8 cellular contexts compared by ENCODE assay signal in genomic region chr17:58007781-58008706, GRCh38. TPM values are rescaled to one million over a fixed set of nuclear protein-coding genes. Genes with fewer than 3 reads are reported as not detected.
DNase-seq lines count a peak whose midpoint lies in the region; ATAC-seq and TF ChIP-seq lines count a peak whose summit lies in the region.

No MANE protein-coding gene starts in this region.

- peaks cover 37% of the 10 kb centered on the region for H3K4me1 Mint-ChIP-seq in CD14-positive monocyte

- TF ChIP-seq CTCF in CD14-positive monocyte (IDR thresholded peaks at IDR 0.05): no peak
- no peak for TF ChIP-seq CTCF in astrocyte of the spinal cord (IDR thresholded peaks at IDR 0.05; ENCODE audit: low read depth, low read length)
- TF ChIP-seq CTCF in lower leg skin (IDR thresholded peaks at IDR 0.05): no peak
- no peak for TF ChIP-seq CTCF in upper lobe of right lung (IDR thresholded peaks at IDR 0.05)
- no peak for TF ChIP-seq CTCF in GM10266 (IDR thresholded peaks at IDR 0.05; ENCODE audit: control insufficient read depth, insufficient read depth, low read depth, missing control alignments)

- H3K4me1 ChIP-seq in upper lobe of right lung: peaks cover 37% of the 10 kb centered on the region

- no peaks in the 10 kb centered on the region for H3K27me3 ChIP-seq in upper lobe of right lung

- H3K27ac Mint-ChIP-seq in CD14-positive monocyte: peak overlapping the region; percentile 98 to 99 (median 99)

- intact Hi-C loops in CD14-positive monocyte (cut with micrococcal nuclease) (loop anchor here (5.0 kb wide), 2 partner anchors 74 to 509 kb away; partner anchors contain the start of gene DYNLL2 (in 2 of the 2)), lower leg skin (cut with DNase I; ENCODE audit: low total_unique reads) (no loop called here), upper lobe of right lung (cut with DNase I) (no loop called here)

- peak overlapping the region; percentile 98 for H3K27ac ChIP-seq in upper lobe of right lung

- TF ChIP-seq POLR2A in lower leg skin (IDR thresholded peaks at IDR 0.05): no peak

- peaks cover 21 to 23% of the 10 kb centered on the region in 2 donors for H3K36me3 Mint-ChIP-seq in CD14-positive monocyte

- peaks cover 0 to 8% (median 0%) of the 10 kb centered on the region in 3 donors for H3K27me3 Mint-ChIP-seq in CD14-positive monocyte (ENCODE audit: low read depth in 3 of 3)

- peaks cover 28% of the 10 kb centered on the region for H3K36me3 ChIP-seq in upper lobe of right lung

- no peaks in the 10 kb centered on the region for H3K9me3 ChIP-seq in upper lobe of right lung

- ATAC-seq in GM19455 (IDR thresholded peaks at IDR 0.05; ENCODE audit: unreplicated experiment) (peak; percentile 31), HG03520 (IDR thresholded peaks at IDR 0.05; ENCODE audit: unreplicated experiment) (peak; percentile 12), upper lobe of right lung (peak; percentile 2)

- in situ Hi-C loops in astrocyte of the spinal cord (cut with HindIII; ENCODE audit: low sequenced_read_pairs): no loop called here

- WGBS in lower leg skin, 2 donors: 21 to 22% methylated on average over 47 of the region's 47 CpGs

- no peaks in the 10 kb centered on the region for H3K9me3 Mint-ChIP-seq in CD14-positive monocyte

- peak overlapping the region; percentile 98 for H3K4me3 ChIP-seq in astrocyte of the spinal cord (ENCODE audit: low read depth, low read length)
- peak overlapping the region; percentile 33 for H3K4me3 ChIP-seq in lower leg skin (ENCODE audit: low read depth, poor library complexity, severe bottlenecking)
- peak overlapping the region; percentile 98 for H3K4me3 ChIP-seq in upper lobe of right lung

- H3K4me3 Mint-ChIP-seq in CD14-positive monocyte: peak overlapping the region; percentile 98 to 99

- DNase-seq in CD14-positive monocyte (ENCODE audit: low spot score) (no peak), astrocyte of the spinal cord (ENCODE audit: low read depth, low spot score) (no peak), lower leg skin (ENCODE audit: low spot score in 2 of 2) (no peak), upper lobe of right lung (no peak), NCI-H1930 (lab: John Stamatoyannopoulos, UW) (no peak), GM10266 (ENCODE audit: extremely low spot score) (no peak)

RNA-seq across cellular contexts. Expression of gene SRSF1, which starts 1.0 kb away (rescaled TPM):
- 10 to 100 TPM; 51.2 to 61.6 TPM for polyA plus RNA-seq in CD14-positive monocyte
- 100 to 1,000 TPM in 2 of 4 donors, 10 to 100 TPM in 2; 82.3 to 128 (median 104) TPM for total RNA-seq in lower leg skin
- total RNA-seq in upper lobe of right lung: 153 TPM

RNA-seq across cellular contexts. Expression of gene VEZF1, which starts 20.0 kb away (rescaled TPM):
- polyA plus RNA-seq in CD14-positive monocyte: 10 to 100 TPM; 28.3 to 40.1 TPM
- total RNA-seq in lower leg skin (10 to 100 TPM; 30.3 to 56.1 (median 46.6) TPM), upper lobe of right lung (77.1 TPM)

RNA-seq across cellular contexts. Expression of gene CUEDC1, which starts 52.8 kb away (rescaled TPM):
- 1 to 10 TPM; 4.2 to 4.3 TPM for polyA plus RNA-seq in CD14-positive monocyte
- total RNA-seq in lower leg skin (10 to 100 TPM in 3 of 4 donors, 1 to 10 TPM in 1; 7.5 to 14.3 (median 12.7) TPM), upper lobe of right lung (41.9 TPM)

Comparison
In these comparisons a context has a peak if more than half of its experiments do, and no peak if none do; other contexts are left out.
1. H3K4me3 ChIP-seq: peak in every context shown above with its lines; median percentile 98 in astrocyte of the spinal cord; 98 in upper lobe of right lung; 33 in lower leg skin.
2. intact Hi-C loops: an anchor here in CD14-positive monocyte (5.0 kb wide); none called in lower leg skin and upper lobe of right lung.